ENCODE assay signal across 8 cellular contexts in genomic region chr10:95758351-95759025, GRCh38. TPM values are rescaled to one million over a fixed set of nuclear protein-coding genes. Genes with fewer than 3 reads are reported as not detected.
DNase-seq lines count a peak whose midpoint lies in the region; ATAC-seq, FAIRE-seq and TF ChIP-seq lines count a peak whose summit lies in the region.

No MANE protein-coding gene starts in this region.

- H3K4me1 ChIP-seq in HAP-1: no peaks in the 10 kb centered on the region
- no peaks in the 10 kb centered on the region for H3K4me1 ChIP-seq in effector memory CD4-positive, alpha-beta T cell (ENCODE audit: control insufficient read depth, insufficient read depth, low read length, poor library complexity, severe bottlenecking)

- TF ChIP-seq CTCF in GM12875 (IDR thresholded peaks at IDR 0.05; ENCODE audit: borderline replicate concordance, insufficient read depth, low read depth, low read length): no peak

- H3K36me3 ChIP-seq in HAP-1 (replicated peaks): no peaks in the 10 kb centered on the region
- no peaks in the 10 kb centered on the region for H3K36me3 ChIP-seq in effector memory CD4-positive, alpha-beta T cell (ENCODE audit: control insufficient read depth, insufficient read depth, low read length)

- H3K4me3 ChIP-seq in GM12875 (ENCODE audit: low read depth, low read length) (peak overlapping the region; percentile 47), HAP-1 (no peak overlapping the region)
- H3K4me3 ChIP-seq in effector memory CD4-positive, alpha-beta T cell (ENCODE audit: insufficient read depth, low read depth, low read length, poor library complexity, severe bottlenecking): no peak overlapping the region

- FAIRE-seq in frontal cortex (lab: Jason Lieb, UNC): no peak

- DNase-seq in HT1080 (ENCODE audit: low read depth) (peak; percentile 27), fibroblast of gingiva (ENCODE audit: low read depth) (peak; percentile 29), frontal cortex (ENCODE audit: low spot score in 2 of 2) (no peak), HAP-1 (ENCODE audit: low spot score in 2 of 2) (no peak), GF-D8 (lab: John Stamatoyannopoulos, UW) (no peak)
- no peak for DNase-seq in effector memory CD4-positive, alpha-beta T cell

- no peak overlapping the region for H3K27ac ChIP-seq in effector memory CD4-positive, alpha-beta T cell (ENCODE audit: insufficient read depth, low read length, poor library complexity, severe bottlenecking)

- H3K9me3 ChIP-seq in HAP-1: no peaks in the 10 kb centered on the region
- H3K9me3 ChIP-seq in effector memory CD4-positive, alpha-beta T cell (ENCODE audit: control insufficient read depth, low read length): no peaks in the 10 kb centered on the region

- no peaks in the 10 kb centered on the region for H3K27me3 ChIP-seq in HAP-1 (ENCODE audit: low read depth)
- no peaks in the 10 kb centered on the region for H3K27me3 ChIP-seq in effector memory CD4-positive, alpha-beta T cell (replicated peaks; ENCODE audit: control insufficient read depth, insufficient read depth, low read length, poor library complexity, severe bottlenecking)

- in situ Hi-C loops in HAP-1 (cut with MboI; ENCODE audit: low sequenced_read_pairs): no loop called here

- ATAC-seq in GM21381 (IDR thresholded peaks at IDR 0.05; ENCODE audit: unreplicated experiment): peak; percentile 55

RNA-seq across cellular contexts. Expression of gene ENTPD1, which starts 2.5 kb away (rescaled TPM):
- total RNA-seq in HT1080 (2014; rRNA removed; shearing (Covaris generic)): not detected in 2 replicates
- 0.24 and 0.28 TPM in 2 replicates for polyA plus RNA-seq in HT1080 (2015; cell fraction: cytosol; rRNA removed)
- polyA plus RNA-seq in HT1080 (2015; cell fraction: nucleus; rRNA removed): 0.19 and 0.23 TPM in 2 replicates
- total RNA-seq in frontal cortex: 6.9 TPM

Comparison
In these comparisons a context has a peak if more than half of its experiments do, and no peak if none do; other contexts are left out.
1. DNase-seq: peak in HT1080 (single experiment) and fibroblast of gingiva (single experiment); none in frontal cortex (0 of 2), HAP-1 (0 of 2), GF-D8 (single experiment) and effector memory CD4-positive, alpha-beta T cell (0 of 3).